In genomic region chrX:87374324-87374723, GRCh38 we compare ENCODE assay signal across 34 cellular contexts.
"Had no signal": no experiment of that assay in that cellular context is flagged by ENCODE, and none has a peak within 500 bp of the region (broad histone marks: within the 10 kb centered on the region; RNA-seq: fewer than 3 reads in every experiment).

No MANE protein-coding gene starts in this region.

- DNase-seq: Karpas-422, Kasumi-1, MG63, MM.1S, MV-4-11, NCI-H1048, NCI-H1092, NCI-H1092 treated with DMSO at 0.1 percent for 48 hours, NCI-H1105, NCI-H1105 treated with DMSO at 0.1 percent for 48 hours, NCI-H1417, NCI-H1417 treated with DMSO at 0.1 percent for 48 hours, NCI-H1436, NCI-H1436 treated with DMSO at 0.1 percent for 48 hours, NCI-H146, NCI-H1694, NCI-H1694 treated with DMSO at 0.1 percent for 48 hours, NCI-H187, NCI-H187 treated with DMSO at 0.1 percent for 48 hours, NCI-H1930, NCI-H2029, NCI-H2029 treated with DMSO at 0.1 percent for 48 hours, NCI-H2081, NCI-H2081 treated with DMSO at 0.1 percent for 48 hours, NCI-H2107, NCI-H2171, NCI-H2171 treated with DMSO at 0.1 percent for 48 hours, NCI-H2227 treated with DMSO at 0.1 percent for 48 hours, NCI-H226, NCI-H345, NCI-H446, NCI-H446 treated with DMSO at 0.1 percent for 48 hours, NCI-H510A, NCI-H510A treated with DMSO at 0.1 percent for 48 hours had no signal

- H3K4me3 ChIP-seq: MG63 had no signal

- H3K9me3 ChIP-seq: MG63 had no signal

- H3K27me3 ChIP-seq: MG63 had no signal

- H3K36me3 ChIP-seq: MG63 had no signal
